Comparison of ENCODE assay signal across 17 cellular contexts in genomic region chr18:12625242-12625641, GRCh38. TPM values are rescaled to one million over a fixed set of nuclear protein-coding genes. Genes with fewer than 3 reads are reported as not detected.
DNase-seq lines count a peak whose midpoint lies in the region; ATAC-seq, FAIRE-seq and TF ChIP-seq lines count a peak whose summit lies in the region.
"Had no signal": no experiment of that assay in that cellular context is flagged by ENCODE, and none has a peak within 500 bp of the region (broad histone marks: within the 10 kb centered on the region; RNA-seq: fewer than 3 reads in every experiment).

No MANE protein-coding gene starts in this region.

- TF ChIP-seq EP300 in HepG2 (IDR thresholded peaks at IDR 0.05; ENCODE audit: low read depth in 2 of 2, low read length in 2 of 2) (no peak), HepG2 (CRISPR knock-in tag; IDR thresholded peaks at IDR 0.05; ENCODE audit: borderline replicate concordance) (no peak), K562 (IDR thresholded peaks at IDR 0.05; ENCODE audit: low read length) (no peak)

- POLR2A ChIA-PET in HepG2 (lab: Yijun Ruan, JAX) (no interaction called here), K562 (lab: Yijun Ruan, JAX) (no interaction called here)
- POLR2A ChIA-PET in activated CD8-positive, alpha-beta T cell treated with anti-CD3 and anti-CD28 coated beads for 36 hours (lab: Charles Lee): interaction anchor here (0.6 kb wide), 1 partner anchor 9 kb away, joined by 3 read pairs; no protein-coding TSS in a partner anchor

- in situ Hi-C loops in HepG2 (cut with HindIII; ENCODE audit: extremely low pct_ligation_motif_present, low pct_unique_long_range_greater_than_20kb): no loop called here
- in situ Hi-C loops in K562 (cut with MboI): no loop called here

- TF ChIP-seq POLR2A in HepG2 (IDR thresholded peaks at IDR 0.05; ENCODE audit: insufficient read depth in 1 of 2, low read depth in 2 of 2, low read length in 2 of 2) (no peak), right lobe of liver (IDR thresholded peaks at IDR 0.05) (no peak), K562 (conservative IDR thresholded peaks at IDR 0.05) (no peak)

- H3K27ac ChIP-seq in HepG2 (ENCODE audit: extremely low read length, insufficient read depth, low read length) (no peak overlapping the region), right lobe of liver (no peak overlapping the region), K562 (ENCODE audit: extremely low read depth, low read depth, low read length) (no peak overlapping the region), GM23338 (ENCODE audit: low read depth) (no peak overlapping the region)

- H3K27me3 ChIP-seq in HepG2 (ENCODE audit: control insufficient read depth in 1 of 2, insufficient read depth in 2 of 2, low read length in 2 of 2) (no peaks in the 10 kb centered on the region), right lobe of liver (no peaks in the 10 kb centered on the region), K562 (ENCODE audit: control insufficient read depth in 2 of 2, insufficient read depth in 2 of 2, low read length in 2 of 2) (no peaks in the 10 kb centered on the region), GM23338 (ENCODE audit: insufficient read depth) (no peaks in the 10 kb centered on the region)

- H3K36me3 ChIP-seq in HepG2 (replicated peaks in 1 of 2; ENCODE audit: control insufficient read depth in 1 of 2, insufficient read depth in 2 of 2, low read length in 2 of 2): no peaks in the 10 kb centered on the region
- H3K36me3 ChIP-seq in right lobe of liver: no peaks in the 10 kb centered on the region
- no peaks in the 10 kb centered on the region for H3K36me3 ChIP-seq in K562 (ENCODE audit: control insufficient read depth, insufficient read depth, low read length)
- H3K36me3 ChIP-seq in GM23338 (ENCODE audit: insufficient read depth): no peaks in the 10 kb centered on the region

- peaks cover 5% of the 10 kb centered on the region for H3K27me3 Mint-ChIP-seq in activated T-cell treated with anti-CD3 and anti-CD28 coated beads, Interleukin-2, amount 50 U/mL, for 72 hours (ENCODE audit: low read depth)
- H3K27me3 Mint-ChIP-seq in activated CD8-positive, alpha-beta T cell treated with anti-CD3 and anti-CD28 coated beads for 36 hours: peaks cover 5% of the 10 kb centered on the region
- H3K27me3 Mint-ChIP-seq in GM23338 (ENCODE audit: insufficient read depth, low read depth, poor library complexity): no peaks in the 10 kb centered on the region

- no peak for ATAC-seq in HepG2
- no peak for ATAC-seq in right lobe of liver
- no peak for ATAC-seq in K562
- no peak for ATAC-seq in activated T-cell treated with anti-CD3 and anti-CD28 coated beads, Interleukin-2, amount 50 U/mL, for 72 hours (replicated peaks in 1 of 2)
- ATAC-seq in HG02981 (IDR thresholded peaks at IDR 0.05; ENCODE audit: unreplicated experiment): no peak
- no peak for ATAC-seq in activated CD8-positive, alpha-beta T cell treated with anti-CD3 and anti-CD28 coated beads for 36 hours
- no peak for ATAC-seq in GM23338

- H2AFZ ChIP-seq in HepG2 (ENCODE audit: low read length) (no peak overlapping the region), K562 (ENCODE audit: low read depth, low read length) (no peak overlapping the region), GM23338 (no peak overlapping the region)

- intact Hi-C loops in HepG2 (cut with micrococcal nuclease; ENCODE audit: unreplicated experiment) (no loop called here), right lobe of liver (cut with DNase I) (no loop called here), K562 (cut with micrococcal nuclease) (no loop called here)
- intact Hi-C loops in activated CD8-positive, alpha-beta T cell treated with anti-CD3 and anti-CD28 coated beads for 36 hours (cut with micrococcal nuclease): no loop called here

- 99% methylated on average over 4 of the region's 4 CpGs for whole genome bisulfite sequencing in HepG2 (ENCODE audit: low lambda C conversion rate)
- WGBS in right lobe of liver (ENCODE audit: insufficient coverage, low coverage, low lambda C conversion rate, missing lambda C conversion rate): 54% methylated on average over 2 of the region's 4 CpGs
- WGBS in K562 (ENCODE audit: insufficient coverage, low coverage, missing lambda C conversion rate): 94% methylated on average over 4 of the region's 4 CpGs

- FAIRE-seq in HepG2 (lab: Jason Lieb, UNC) (no peak), K562 (lab: Jason Lieb, UNC) (no peak)
- FAIRE-seq: A204.1, H54, RCC 7860 had no signal

- H3K27ac Mint-ChIP-seq in activated T-cell treated with anti-CD3 and anti-CD28 coated beads, Interleukin-2, amount 50 U/mL, for 72 hours: no peak overlapping the region
- no peak overlapping the region for H3K27ac Mint-ChIP-seq in activated CD8-positive, alpha-beta T cell treated with anti-CD3 and anti-CD28 coated beads for 36 hours
- H3K27ac Mint-ChIP-seq in GM23338: no peak overlapping the region

- BruUV-seq in HepG2 (replicated peaks; lab: Mats Ljungman, UMichigan) (no TSS peak), K562 (replicated peaks; lab: Mats Ljungman, UMichigan) (no TSS peak)

- H3K9me3 ChIP-seq in HepG2 (ENCODE audit: low read length): no peaks in the 10 kb centered on the region
- H3K9me3 ChIP-seq in right lobe of liver: no peaks in the 10 kb centered on the region
- H3K9me3 ChIP-seq in K562 (replicated peaks; ENCODE audit: control insufficient read depth, insufficient read depth, low read depth, low read length): no peaks in the 10 kb centered on the region
- H3K9me3 ChIP-seq: Caco-2 had no signal

- no peak overlapping the region for H3K4me3 Mint-ChIP-seq in activated T-cell treated with anti-CD3 and anti-CD28 coated beads, Interleukin-2, amount 50 U/mL, for 72 hours
- H3K4me3 Mint-ChIP-seq in activated CD8-positive, alpha-beta T cell treated with anti-CD3 and anti-CD28 coated beads for 36 hours: no peak overlapping the region
- no peak overlapping the region for H3K4me3 Mint-ChIP-seq in GM23338

- H3K4me2 ChIP-seq in HepG2 (ENCODE audit: low read depth, low read length): no peak overlapping the region
- H3K4me2 ChIP-seq in K562 (ENCODE audit: insufficient read depth, low read length): no peak overlapping the region
- H3K4me2 ChIP-seq in GM23338: no peak overlapping the region

- H3K9me1 ChIP-seq in K562 (ENCODE audit: control insufficient read depth, insufficient read depth, low read length): no peaks in the 10 kb centered on the region

- H3K4me3 ChIP-seq in HepG2 (replicated peaks in 1 of 3; ENCODE audit: insufficient read depth in 1 of 3, low read depth in 2 of 3, low read length in 3 of 3) (no peak overlapping the region), right lobe of liver (no peak overlapping the region), K562 (no peak overlapping the region), fibroblast of pulmonary artery (replicated peaks; ENCODE audit: low read depth, low read length) (no peak overlapping the region), GM23338 (no peak overlapping the region)

- H3F3A ChIP-seq in GM23338 (replicated peaks; ENCODE audit: low read depth): no peaks in the 10 kb centered on the region

- no peak for TF ChIP-seq RAD21 in HepG2 (CRISPR knock-in tag; IDR thresholded peaks at IDR 0.05)
- no peak for TF ChIP-seq RAD21 in K562 (CRISPR knock-in tag; conservative IDR thresholded peaks at IDR 0.05 in 1 of 2, IDR thresholded peaks at IDR 0.05 in 1 of 2)

- H3K79me2 ChIP-seq in HepG2 (ENCODE audit: insufficient read depth, low read length): no peaks in the 10 kb centered on the region
- no peaks in the 10 kb centered on the region for H3K79me2 ChIP-seq in K562 (ENCODE audit: control insufficient read depth, insufficient read depth, low read length)
- no peaks in the 10 kb centered on the region for H3K79me2 ChIP-seq in GM23338 (replicated peaks; ENCODE audit: insufficient read depth)

- H3K9ac ChIP-seq in HepG2 (ENCODE audit: insufficient read depth, low read depth, low read length) (no peak overlapping the region), K562 (ENCODE audit: insufficient read depth in 1 of 2, low read depth in 2 of 2, low read length in 2 of 2) (no peak overlapping the region)

- H3K4me1 ChIP-seq in HepG2 (ENCODE audit: insufficient read depth, low read length): no peaks in the 10 kb centered on the region
- no peaks in the 10 kb centered on the region for H3K4me1 ChIP-seq in right lobe of liver
- peaks cover 0 to 4% of the 10 kb centered on the region in 2 experiments; a peak in 3 of 5 replicates for H3K4me1 ChIP-seq in K562 (replicated peaks in 1 of 2; ENCODE audit: control insufficient read depth in 2 of 2, insufficient read depth in 2 of 2, low read length in 2 of 2)
- H3K4me1 ChIP-seq in GM23338 (ENCODE audit: insufficient read depth): no peaks in the 10 kb centered on the region
- H3K4me1 ChIP-seq: Caco-2 had no signal

- CTCF ChIA-PET in HepG2 (lab: Yijun Ruan, JAX; ENCODE audit: low intra/inter-chr PET ratio, low total read pairs) (no interaction called here), K562 (lab: Yijun Ruan, JAX; ENCODE audit: low intra/inter-chr PET ratio) (no interaction called here)
- CTCF ChIA-PET in activated CD8-positive, alpha-beta T cell treated with anti-CD3 and anti-CD28 coated beads for 36 hours (lab: Charles Lee): no interaction called here

- no peaks in the 10 kb centered on the region for H3K9me2 ChIP-seq in GM23338 (ENCODE audit: insufficient read depth)

- DNase-seq in HepG2 (ENCODE audit: low spot score): no peak
- no peak for DNase-seq in right lobe of liver
- no peak for DNase-seq in K562 (ENCODE audit: extremely low read depth in 1 of 4, low spot score in 3 of 4)
- DNase-seq in fibroblast of pulmonary artery (ENCODE audit: low read depth): peak; percentile 64
- no peak for DNase-seq in activated T-cell treated with anti-CD3 and anti-CD28 coated beads, Interleukin-2, amount 50 U/mL, for 72 hours
- DNase-seq in activated CD8-positive, alpha-beta T cell treated with anti-CD3 and anti-CD28 coated beads for 36 hours: no peak
- no peak for DNase-seq in GM23338 (ENCODE audit: low spot score)
- DNase-seq: Caco-2, NCI-H1105, NCI-H1694 treated with DMSO at 0.1 percent for 48 hours, NCI-H446 treated with DMSO at 0.1 percent for 48 hours, NCI-H82, SHP77 treated with DMSO at 0.1 percent for 48 hours had no signal

- peaks cover 2 to 4% of the 10 kb centered on the region in 2 donors for H3K9me3 Mint-ChIP-seq in activated T-cell treated with anti-CD3 and anti-CD28 coated beads, Interleukin-2, amount 50 U/mL, for 72 hours
- no peaks in the 10 kb centered on the region for H3K9me3 Mint-ChIP-seq in activated CD8-positive, alpha-beta T cell treated with anti-CD3 and anti-CD28 coated beads for 36 hours
- no peaks in the 10 kb centered on the region for H3K9me3 Mint-ChIP-seq in GM23338

- peaks cover 6% of the 10 kb centered on the region for H3K4me1 Mint-ChIP-seq in activated T-cell treated with anti-CD3 and anti-CD28 coated beads, Interleukin-2, amount 50 U/mL, for 72 hours (ENCODE audit: low read depth)
- no peaks in the 10 kb centered on the region for H3K4me1 Mint-ChIP-seq in activated CD8-positive, alpha-beta T cell treated with anti-CD3 and anti-CD28 coated beads for 36 hours (ENCODE audit: low read depth)
- peaks cover 5% of the 10 kb centered on the region; the same call in 1 of the 3 replicates for H3K4me1 Mint-ChIP-seq in GM23338

- no peaks in the 10 kb centered on the region for H4K20me1 ChIP-seq in HepG2 (ENCODE audit: insufficient read depth, low read length)
- no peaks in the 10 kb centered on the region for H4K20me1 ChIP-seq in K562 (replicated peaks; ENCODE audit: control insufficient read depth, insufficient read depth, low read length)
- peaks cover 3% of the 10 kb centered on the region; the same call in 1 of the 2 replicates for H4K20me1 ChIP-seq in GM23338 (replicated peaks; ENCODE audit: insufficient read depth)

- TF ChIP-seq CTCF in HepG2 (CRISPR knock-in tag; IDR thresholded peaks at IDR 0.05) (no peak), right lobe of liver (IDR thresholded peaks at IDR 0.05) (no peak), K562 (IDR thresholded peaks at IDR 0.05 in 2 of 3, conservative IDR thresholded peaks at IDR 0.05 in 1 of 3; ENCODE audit: insufficient read depth in 2 of 3, low read depth in 1 of 3, low read length in 3 of 3) (no peak), fibroblast of pulmonary artery (IDR thresholded peaks at IDR 0.05; ENCODE audit: low read length, missing control alignments) (no peak), GM23338 (conservative IDR thresholded peaks at IDR 0.05; ENCODE audit: low read depth in 2 of 2) (no peak)
- TF ChIP-seq CTCF in activated CD8-positive, alpha-beta T cell treated with anti-CD3 and anti-CD28 coated beads for 36 hours (IDR thresholded peaks at IDR 0.05): no peak

- peaks cover 3 to 4% of the 10 kb centered on the region in 2 donors for H3K36me3 Mint-ChIP-seq in activated T-cell treated with anti-CD3 and anti-CD28 coated beads, Interleukin-2, amount 50 U/mL, for 72 hours (ENCODE audit: insufficient read depth in 2 of 2)
- no peaks in the 10 kb centered on the region for H3K36me3 Mint-ChIP-seq in activated CD8-positive, alpha-beta T cell treated with anti-CD3 and anti-CD28 coated beads for 36 hours (ENCODE audit: low read depth)
- H3K36me3 Mint-ChIP-seq in GM23338 (ENCODE audit: low read depth): peaks cover 15% of the 10 kb centered on the region; the same call in 2 of the 3 replicates

RNA-seq across cellular contexts. Expression of gene SPIRE1, which starts 32.7 kb away (rescaled TPM):
- total RNA-seq in HepG2 (2016; rRNA removed; fragmentation: Illumina TruSeq; extraction: Trizol) (21.3 and 28.1 TPM in 2 replicates), right lobe of liver (10 to 100 TPM in 3 of 6 experiments, 1 to 10 TPM in 3; 2.2 to 19.1 (median 7.9) TPM), K562 (2014; rRNA removed) (10.0 and 12.7 TPM in 2 replicates), K562 (2014; rRNA removed; fragmentation: Illumina TruSeq; extraction: Trizol) (12.8 and 15.1 TPM in 2 replicates), K562 (2015; rRNA removed; fragmentation: Illumina TruSeq; extraction: Trizol) (11.8 and 13.9 TPM in 2 replicates), K562 (2021) (12.5 and 14.0 TPM in 2 replicates)
- 6.0 and 6.9 TPM in 2 replicates for total RNA-seq in HepG2 (2016; cell fraction: cytosol; rRNA removed; fragmentation: Illumina TruSeq; extraction: Trizol; ENCODE audit: low read depth)
- 22.4 and 29.7 TPM in 2 replicates for total RNA-seq in HepG2 (2016; cell fraction: insoluble cytoplasmic fraction; rRNA removed; fragmentation: Illumina TruSeq; extraction: Trizol)
- 15.7 and 18.0 TPM in 2 replicates for total RNA-seq in HepG2 (2016; cell fraction: membrane; rRNA removed; fragmentation: Illumina TruSeq; extraction: Trizol)
- total RNA-seq in HepG2 (2016; cell fraction: nucleus; rRNA removed; fragmentation: Illumina TruSeq; extraction: Trizol): 19.0 and 22.0 TPM in 2 replicates
- polyA plus RNA-seq in HepG2 (2011; rRNA removed) (9.9 and 10.1 TPM in 2 replicates), K562 (2011; rRNA removed) (7.7 and 10.2 TPM in 2 replicates), K562 (2014; fragmentation: Illumina TruSeq; extraction: Trizol) (12.3 and 13.6 TPM in 2 replicates), K562 (2014; fragmentation: Nextera tagmentation; extraction: Ambion mirVana) (1 to 10 TPM; 2.9 to 3.3 TPM), K562 (2014; rRNA removed) (8.0 and 8.1 TPM in 2 replicates), GM23338 (2016; fragmentation: Nextera tagmentation; extraction: Ambion mirVana) (2.9 and 5.0 TPM in 2 replicates)
- 6.6 and 8.9 TPM in 2 replicates for polyA plus RNA-seq in HepG2 (2011; cell fraction: cytosol; rRNA removed)
- polyA plus RNA-seq in HepG2 (2011; cell fraction: nucleus; rRNA removed): 6.8 and 7.4 TPM in 2 replicates
- polyA plus RNA-seq in HepG2 (2012): 8.4 and 12.6 TPM in 2 replicates
- 1.8 and 2.3 TPM in 2 replicates for polyA plus RNA-seq in HepG2 (2016; cell fraction: cytosol; fragmentation: Illumina TruSeq; extraction: Trizol; ENCODE audit: low read depth)
- polyA plus RNA-seq in HepG2 (2016; cell fraction: insoluble cytoplasmic fraction; fragmentation: Illumina TruSeq; extraction: Trizol; ENCODE audit: low read depth): 19.3 and 20.2 TPM in 2 replicates
- polyA plus RNA-seq in HepG2 (2016; cell fraction: membrane; fragmentation: Illumina TruSeq; extraction: Trizol; ENCODE audit: low read depth): 6.7 and 7.2 TPM in 2 replicates
- polyA plus RNA-seq in HepG2 (2016; cell fraction: nucleus; fragmentation: Illumina TruSeq; extraction: Trizol; ENCODE audit: insufficient read depth, low read depth): 28.6 and 33.9 TPM in 2 replicates
- polyA minus RNA-seq in HepG2 (2011; rRNA and poly(A)+ RNA removed; ENCODE audit: low replicate concordance): 14.8 and 27.8 TPM in 2 replicates
- 13.6 and 18.8 TPM in 2 replicates for polyA minus RNA-seq in HepG2 (2011; cell fraction: cytosol; rRNA and poly(A)+ RNA removed)
- polyA minus RNA-seq in HepG2 (2011; cell fraction: nucleus; rRNA and poly(A)+ RNA removed): 14.2 and 17.7 TPM in 2 replicates
- 21.5 and 33.5 TPM in 2 replicates for total RNA-seq in K562 (2011; cell fraction: chromatin; rRNA removed; ENCODE audit: low replicate concordance)
- 3.8 and 7.4 TPM in 2 replicates for total RNA-seq in K562 (2011; cell fraction: nucleolus; rRNA removed)
- 10.1 and 15.6 TPM in 2 replicates for total RNA-seq in K562 (2011; cell fraction: nucleoplasm; rRNA removed)
- 4.0 and 5.0 TPM in 2 replicates for polyA plus RNA-seq in K562 (2011; cell fraction: cytosol; rRNA removed)
- 8.5 and 9.5 TPM in 2 replicates for polyA plus RNA-seq in K562 (2011; cell fraction: nucleus; rRNA removed)
- polyA plus RNA-seq in K562 (2012): 7.4 and 12.4 TPM in 2 replicates
- polyA minus RNA-seq in K562 (2011; rRNA and poly(A)+ RNA removed): 14.2 and 18.9 TPM in 2 replicates
- 8.0 and 8.1 TPM in 2 replicates for polyA minus RNA-seq in K562 (2011; cell fraction: cytosol; rRNA and poly(A)+ RNA removed)
- polyA minus RNA-seq in K562 (2011; cell fraction: nucleus; rRNA and poly(A)+ RNA removed): 3.5 and 7.7 TPM in 2 replicates
- total RNA-seq in activated T-cell treated with anti-CD3 and anti-CD28 coated beads, Interleukin-2, amount 50 U/mL, for 72 hours: 1 to 10 TPM; 5.7 to 7.4 TPM
- total RNA-seq in activated CD8-positive, alpha-beta T cell treated with anti-CD3 and anti-CD28 coated beads for 36 hours: 1 to 10 TPM; 2.8 to 4.4 TPM
- 15.5 and 16.6 TPM in 2 replicates for total RNA-seq in GM23338 (2014; rRNA removed; shearing (Covaris generic))

Comparison
In these comparisons a context has a peak if more than half of its experiments do, and no peak if none do; other contexts are left out.
1. Of the 241 proteins assayed by ChIP-seq in both HepG2 and K562: peak only in HepG2: none; only in K562: CEBPG and TRIM24; in both: CEBPB; in neither: 237; mixed calls (peak in some experiments, not most) for 1.